1 cellular context compared by ENCODE assay signal in the genomic region with DNA sequence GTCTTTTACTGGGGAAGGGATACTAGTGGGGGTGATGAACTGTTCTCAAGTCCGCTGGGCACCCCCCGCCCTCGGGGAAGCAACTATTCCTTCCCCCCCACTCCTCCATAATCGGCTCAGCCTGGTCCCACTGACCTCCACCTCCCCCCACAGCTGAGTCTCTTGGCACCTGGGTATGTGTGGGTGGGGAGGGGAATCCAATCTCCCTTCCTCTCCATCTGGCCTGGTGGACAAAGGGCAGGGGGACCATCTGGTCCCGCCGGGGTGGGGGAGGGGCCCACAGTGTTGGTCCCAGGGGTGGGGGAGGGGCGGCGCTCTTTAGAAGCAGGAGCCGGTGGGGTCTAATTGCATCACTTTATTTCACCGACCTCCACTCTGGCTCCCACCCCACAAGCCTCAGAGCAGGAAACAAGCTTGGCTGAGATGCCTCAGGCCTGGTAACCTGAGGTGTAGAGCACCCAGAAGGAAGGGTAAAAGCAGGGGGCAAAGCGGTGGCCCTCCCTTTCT.
TF ChIP-seq lines count a peak whose summit lies in the region.

No MANE protein-coding gene starts in this region.

TF ChIP-seq in SK-N-SH, 30 proteins besides CTCF, POLR2A, EP300 and RAD21 (continued from another document):
- TF ChIP-seq, protein P1, sequence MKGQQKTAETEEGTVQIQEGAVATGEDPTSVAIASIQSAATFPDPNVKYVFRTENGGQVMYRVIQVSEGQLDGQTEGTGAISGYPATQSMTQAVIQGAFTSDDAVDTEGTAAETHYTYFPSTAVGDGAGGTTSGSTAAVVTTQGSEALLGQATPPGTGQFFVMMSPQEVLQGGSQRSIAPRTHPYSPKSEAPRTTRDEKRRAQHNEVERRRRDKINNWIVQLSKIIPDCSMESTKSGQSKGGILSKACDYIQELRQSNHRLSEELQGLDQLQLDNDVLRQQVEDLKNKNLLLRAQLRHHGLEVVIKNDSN (IDR thresholded peaks at IDR 0.05; ENCODE audit: borderline replicate concordance, low read depth): no peak
- TF ChIP-seq MAX (IDR thresholded peaks at IDR 0.05; ENCODE audit: low read depth) (no peak), FOXJ3 (CRISPR knock-in tag; IDR thresholded peaks at IDR 0.05) (no peak), FOXM1 (IDR thresholded peaks at IDR 0.05; ENCODE audit: low read depth) (no peak)
